Comparison of ENCODE assay signal across 20 cellular contexts in the genomic region with DNA sequence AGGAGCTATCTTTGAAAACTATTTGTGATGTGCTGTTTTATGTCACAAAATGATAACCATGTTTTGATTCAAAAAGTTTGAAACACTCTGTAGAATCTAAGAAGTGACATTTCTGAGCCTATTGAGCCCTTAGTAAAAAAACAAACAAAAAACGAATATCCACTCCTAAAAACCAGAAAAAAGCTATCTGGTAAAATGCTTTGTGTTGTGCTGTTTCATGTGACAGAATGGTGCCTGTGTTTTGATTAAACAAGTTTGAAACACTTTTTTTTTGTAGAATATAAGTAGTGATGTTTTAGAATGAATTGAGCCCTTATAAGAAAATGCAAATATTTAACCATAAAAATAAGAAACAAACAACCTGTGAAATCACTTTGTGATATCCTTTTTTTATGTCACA.
DNase-seq lines count a peak whose midpoint lies in the region; ATAC-seq, FAIRE-seq and TF ChIP-seq lines count a peak whose summit lies in the region.
"Had no signal": no experiment of that assay in that cellular context is flagged by ENCODE, and none has a peak within 500 bp of the region (broad histone marks: within the 10 kb centered on the region; RNA-seq: fewer than 3 reads in every experiment).

No MANE protein-coding gene starts in this region.

- H3K27me3 ChIP-seq in testis, result no peaks in the 10 kb centered on the region
- H3K27me3 ChIP-seq: BLaER1 treated with 17β-estradiol and CSF1 and Interleukin-3, amounts not matched to agents 10 nM and 100 nM had no signal

- no peak overlapping the region for H3K4me2 ChIP-seq in A549
- H3K4me2 ChIP-seq: BLaER1 treated with 17β-estradiol and CSF1 and Interleukin-3, amounts not matched to agents 10 nM and 100 nM had no signal

- TF ChIP-seq CTCF in A549 (IDR thresholded peaks at IDR 0.05) (no peak), HEK293 (tag by site-specific recombination; IDR thresholded peaks at IDR 0.05) (no peak), fibroblast of villous mesenchyme (IDR thresholded peaks at IDR 0.05; ENCODE audit: insufficient read depth, low read depth, low read length) (no peak), testis (IDR thresholded peaks at IDR 0.05) (no peak)

- H3K27ac ChIP-seq in A549, result no peak overlapping the region
- no peak overlapping the region for H3K27ac ChIP-seq in HEK293 (ENCODE audit: extremely low read depth, low read depth, low read length)
- H3K27ac ChIP-seq in testis, result no peak overlapping the region
- H3K27ac ChIP-seq: BLaER1 treated with 17β-estradiol and CSF1 and Interleukin-3, amounts not matched to agents 10 nM and 100 nM; C4-2B had no signal

- TF ChIP-seq EP300 in A549 (IDR thresholded peaks at IDR 0.05), result no peak

- no peak for FAIRE-seq in A549 (lab: Jason Lieb, UNC)
- FAIRE-seq: A204.1, D721Med, G401.6, GM12891, GM19239 had no signal

- CTCF ChIA-PET in A549 (lab: Yijun Ruan, JAX), result no interaction called here
- CTCF ChIA-PET in HEK293 (lab: Yijun Ruan, JAX), result interaction anchor here (0.5 to 1.3 kb wide), 3 partner anchors 18 to 56 kb away, joined by 3 to 4 read pairs (median 3); no protein-coding TSS in a partner anchor

- H3K36me3 ChIP-seq in HEK293 (ENCODE audit: control insufficient read depth in 2 of 2, insufficient read depth in 1 of 2, low read length in 2 of 2) (no peaks in the 10 kb centered on the region), testis (ENCODE audit: low read depth, missing control alignments) (no peaks in the 10 kb centered on the region)
- H3K36me3 ChIP-seq: BLaER1 treated with 17β-estradiol and CSF1 and Interleukin-3, amounts not matched to agents 10 nM and 100 nM had no signal

- intact Hi-C loops in testis (cut with DNase I; ENCODE audit: low total_unique reads), result no loop called here

- DNase-seq in A549 (ENCODE audit: low read depth in 1 of 2, low spot score in 1 of 2) (no peak), fibroblast of villous mesenchyme (ENCODE audit: low read depth) (peak; percentile 3), testis (no peak)
- DNase-seq in activated T-cell treated with anti-CD3 and anti-CD28 coated beads, Interleukin-2, amount 50 U/mL, for 1 hour, result no peak
- DNase-seq: 8988T; AML-193; Caco-2; Calu3; CD4-positive, alpha-beta T cell; CD8-positive, alpha-beta T cell; DMS79 treated with DMSO at 0.1 percent for 48 hours; GF-D8 had no signal

- TF ChIP-seq POLR2A in A549 (IDR thresholded peaks at IDR 0.05; ENCODE audit: low read length) (no peak), testis (IDR thresholded peaks at IDR 0.05) (no peak)

- ATAC-seq in A549, result no peak
- ATAC-seq: CD8-positive, alpha-beta T cell had no signal

- POLR2A ChIA-PET in A549 (lab: Yijun Ruan, JAX), result no interaction called here
- POLR2A ChIA-PET in HEK293 (lab: Yijun Ruan, JAX), result no interaction called here

- H3K9me3 ChIP-seq in A549 (no peaks in the 10 kb centered on the region), HEK293 (ENCODE audit: control insufficient read depth, insufficient read depth, low read depth, low read length) (no peaks in the 10 kb centered on the region), testis (no peaks in the 10 kb centered on the region)
- H3K9me3 ChIP-seq: BLaER1 treated with 17β-estradiol and CSF1 and Interleukin-3, amounts not matched to agents 10 nM and 100 nM; Caco-2 had no signal

- WGBS in A549 (ENCODE audit: missing lambda C conversion rate), result 0% methylated on average over 1 of the region's 1 CpG
- 70 to 76% methylated on average over 1 of the region's 1 CpG for WGBS in testis, 2 donors

- no peak for TF ChIP-seq RAD21 in A549 (conservative IDR thresholded peaks at IDR 0.05 in 1 of 2, IDR thresholded peaks at IDR 0.05 in 1 of 2)

- H3K4me3 ChIP-seq in A549 (no peak overlapping the region), HEK293 (ENCODE audit: low read depth, low read length) (no peak overlapping the region), fibroblast of villous mesenchyme (ENCODE audit: low read depth, low read length) (no peak overlapping the region), testis (no peak overlapping the region)
- H3K4me3 ChIP-seq: BLaER1 treated with 17β-estradiol and CSF1 and Interleukin-3, amounts not matched to agents 10 nM and 100 nM had no signal

- H3K4me1 ChIP-seq in A549, result no peaks in the 10 kb centered on the region
- H3K4me1 ChIP-seq in HEK293 (ENCODE audit: control insufficient read depth, insufficient read depth, low read length), result no peaks in the 10 kb centered on the region
- no peaks in the 10 kb centered on the region for H3K4me1 ChIP-seq in testis
- H3K4me1 ChIP-seq: BLaER1 treated with 17β-estradiol and CSF1 and Interleukin-3, amounts not matched to agents 10 nM and 100 nM; Caco-2 had no signal

TF ChIP-seq in A549, 52 proteins besides CTCF, POLR2A, EP300 and RAD21:
- TF ChIP-seq RNF2 (IDR thresholded peaks at IDR 0.05; ENCODE audit: borderline replicate concordance, low read depth), result 0 out of 2 replicates have a peak, but pooled peaks have one; percentile 16
- TF ChIP-seq, protein P1, sequence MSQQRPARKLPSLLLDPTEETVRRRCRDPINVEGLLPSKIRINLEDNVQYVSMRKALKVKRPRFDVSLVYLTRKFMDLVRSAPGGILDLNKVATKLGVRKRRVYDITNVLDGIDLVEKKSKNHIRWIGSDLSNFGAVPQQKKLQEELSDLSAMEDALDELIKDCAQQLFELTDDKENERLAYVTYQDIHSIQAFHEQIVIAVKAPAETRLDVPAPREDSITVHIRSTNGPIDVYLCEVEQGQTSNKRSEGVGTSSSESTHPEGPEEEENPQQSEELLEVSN (IDR thresholded peaks at IDR 0.05; ENCODE audit: borderline replicate concordance, low read depth), result no peak

TF ChIP-seq in HEK293, 187 proteins besides CTCF, POLR2A, EP300 and RAD21:
- TF ChIP-seq SETDB1 (IDR thresholded peaks at IDR 0.05; ENCODE audit: insufficient read length, low read length) (peak; percentile 60), ZNF416 (tag by site-specific recombination; IDR thresholded peaks at IDR 0.05) (no peak)
